ENCODE assay signal across 30 cellular contexts in genomic region chr6:140559458-140559857, GRCh38.
"Had no signal": no experiment of that assay in that cellular context is flagged by ENCODE, and none has a peak within 500 bp of the region (broad histone marks: within the 10 kb centered on the region; RNA-seq: fewer than 3 reads in every experiment).

No MANE protein-coding gene starts in this region.

- ATAC-seq: activated naive CD4-positive, alpha-beta T cell treated with anti-CD3 and anti-CD28 coated beads, Interleukin-2, amount 50 U/mL, for 72 hours; activated T-cell treated with anti-CD3 and anti-CD28 coated beads, Interleukin-2, amount 50 U/mL, for 72 hours; WTC11 had no signal

- H3K9me3 ChIP-seq: ascending aorta, breast epithelium, colonic mucosa, esophagus squamous epithelium had no signal

- H3K27me3 ChIP-seq: ascending aorta, breast epithelium, cardiac muscle cell, colonic mucosa, esophagus squamous epithelium had no signal

- H3K36me3 ChIP-seq: ascending aorta, breast epithelium, cardiac muscle cell, colonic mucosa, esophagus squamous epithelium had no signal

- H3K4me1 ChIP-seq: ascending aorta, breast epithelium, colonic mucosa, esophagus squamous epithelium had no signal

- DNase-seq: activated CD4-positive, alpha-beta memory T cell treated with anti-CD3 and anti-CD28 coated beads, Interleukin-2, amount 10 ng/mL, durations not matched to agents 7 days and 5 days; activated CD4-positive, alpha-beta T cell treated with anti-CD3 and anti-CD28 coated beads for 1 hour; activated CD4-positive, alpha-beta T cell treated with anti-CD3 and anti-CD28 coated beads for 4 hours; activated CD4-positive, alpha-beta T cell treated with anti-CD3 and anti-CD28 coated beads, Interleukin-2, amount 10 ng/mL, durations not matched to agents 7 days and 5 days; activated CD4-positive, alpha-beta T cell treated with anti-CD3 and anti-CD28 coated beads, Interleukin-2, amount 50 U/mL, for 4 hours; activated CD8-positive, alpha-beta memory T cell treated with anti-CD3 and anti-CD28 coated beads, Interleukin-2, amount 50 U/mL, for 48 hours; activated gamma-delta T cell; activated naive CD4-positive, alpha-beta T cell; activated naive CD4-positive, alpha-beta T cell treated with anti-CD3 and anti-CD28 coated beads, Interleukin-2, amount 10 ng/mL, durations not matched to agents 7 days and 5 days; activated naive CD8-positive, alpha-beta T cell treated with anti-CD3 and anti-CD28 coated beads, Interleukin-2, amount 10 ng/mL, durations not matched to agents 7 days and 5 days; activated T-cell treated with anti-CD3 and anti-CD28 coated beads for 4 hours; activated T-cell treated with anti-CD3 and anti-CD28 coated beads, Interleukin-2, amount 50 U/mL, for 24 hours; activated T-cell treated with anti-CD3 and anti-CD28 coated beads, Interleukin-2, amount 50 U/mL, for 72 hours; central memory CD4-positive, alpha-beta T cell; cerebellar nuclear complex; colonic mucosa; effector CD8-positive, alpha-beta T cell; esophagus squamous epithelium; foreskin melanocyte; head of caudate nucleus; T-helper 2 cell had no signal

- H3K27ac ChIP-seq: ascending aorta, breast epithelium, cardiac muscle cell, colonic mucosa, epithelial cell of prostate, esophagus squamous epithelium, VCaP had no signal

- FAIRE-seq: endometrium, endothelial cell of umbilical vein had no signal

- H3K4me3 ChIP-seq: ascending aorta, breast epithelium, cardiac muscle cell, colonic mucosa, esophagus squamous epithelium had no signal
